Comparison of ENCODE assay signal across 8 cellular contexts in genomic region chr6:75208564-75209431, GRCh38. TPM values are rescaled to one million over a fixed set of nuclear protein-coding genes. Genes with fewer than 3 reads are reported as not detected.
A peak's percentile ranks its signal among the peaks of the same experiment; 100 is the strongest.
DNase-seq lines count a peak whose midpoint lies in the region; ATAC-seq, FAIRE-seq and TF ChIP-seq lines count a peak whose summit lies in the region.

No MANE protein-coding gene starts in this region.

- H3K9ac ChIP-seq in Loucy (ENCODE audit: low read depth, low read length, poor library complexity, severe bottlenecking), result no peak overlapping the region

- TF ChIP-seq CTCF in GM06990 (IDR thresholded peaks at IDR 0.05; ENCODE audit: insufficient read depth, low read length, poor library complexity, severe bottlenecking) (peak; percentile 91), Loucy (conservative IDR thresholded peaks at IDR 0.05; ENCODE audit: low read length) (peak; percentile 91), progenitor cell of endocrine pancreas (IDR thresholded peaks at IDR 0.05; ENCODE audit: unreplicated experiment) (peak; percentile 94)

- CTCF ChIA-PET in activated naive CD4-positive, alpha-beta T cell treated with anti-CD3 and anti-CD28 coated beads, Interleukin-2, amount 10 ng/mL, durations not matched to agents 7 days and 5 days (lab: Charles Lee), result interaction anchor here (0.6 to 6.7 kb wide), 21 partner anchors 8 to 1535 kb away, joined by 3 to 42 read pairs (median 4); no protein-coding TSS in a partner anchor

- H3K27me3 Mint-ChIP-seq in activated naive CD4-positive, alpha-beta T cell treated with anti-CD3 and anti-CD28 coated beads, Interleukin-2, amount 10 ng/mL, durations not matched to agents 7 days and 5 days, result peaks cover 73% of the 10 kb centered on the region
- H3K27me3 Mint-ChIP-seq in progenitor cell of endocrine pancreas, result peaks cover 54% of the 10 kb centered on the region

- H3K27me3 ChIP-seq in GM06990 (replicated peaks; ENCODE audit: control insufficient read depth, insufficient read depth, low read length) (peaks cover 3% of the 10 kb centered on the region), Loucy (ENCODE audit: insufficient read depth, low read length, poor library complexity, severe bottlenecking) (no peaks in the 10 kb centered on the region)

- no peaks in the 10 kb centered on the region for H3K9me2 ChIP-seq in Loucy (replicated peaks; ENCODE audit: low read depth, low read length)

- H3K9me3 Mint-ChIP-seq in activated naive CD4-positive, alpha-beta T cell treated with anti-CD3 and anti-CD28 coated beads, Interleukin-2, amount 10 ng/mL, durations not matched to agents 7 days and 5 days, result no peaks in the 10 kb centered on the region
- no peaks in the 10 kb centered on the region for H3K9me3 Mint-ChIP-seq in progenitor cell of endocrine pancreas (ENCODE audit: low read depth)

- no peak for FAIRE-seq in urothelium cell line (lab: Jason Lieb, UNC)

- peak; percentile 74 for ATAC-seq in Right ventricle myocardium inferior

- intact Hi-C loops in Right ventricle myocardium inferior (cut with DNase I), result loop anchor here (2.0 to 10.0 kb wide), 7 partner anchors 214 to 1470 kb away; no protein-coding TSS in a partner anchor

- H3K4me3 Mint-ChIP-seq in activated naive CD4-positive, alpha-beta T cell treated with anti-CD3 and anti-CD28 coated beads, Interleukin-2, amount 10 ng/mL, durations not matched to agents 7 days and 5 days, result peak overlapping the region; percentile 5
- H3K4me3 Mint-ChIP-seq in progenitor cell of endocrine pancreas (ENCODE audit: low read depth), result peak overlapping the region; percentile 30

- H3K4me1 ChIP-seq in Loucy (ENCODE audit: insufficient read depth, low read length, poor library complexity, severe bottlenecking), result peaks cover 11% of the 10 kb centered on the region

- no peaks in the 10 kb centered on the region for H4K20me1 ChIP-seq in Loucy (ENCODE audit: insufficient read depth, low read length, poor library complexity, severe bottlenecking)

- H3K36me3 ChIP-seq in GM06990 (ENCODE audit: control insufficient read depth, insufficient read depth, low read length), result no peaks in the 10 kb centered on the region
- no peaks in the 10 kb centered on the region for H3K36me3 ChIP-seq in Loucy (ENCODE audit: insufficient read depth, low read length)

- H3F3A ChIP-seq in Loucy (ENCODE audit: low read depth), result no peaks in the 10 kb centered on the region

- peak overlapping the region; percentile 70 for H2AFZ ChIP-seq in Loucy (ENCODE audit: low read length)

- H3K27ac Mint-ChIP-seq in activated naive CD4-positive, alpha-beta T cell treated with anti-CD3 and anti-CD28 coated beads, Interleukin-2, amount 10 ng/mL, durations not matched to agents 7 days and 5 days, result peak overlapping the region; percentile 64
- H3K27ac Mint-ChIP-seq in progenitor cell of endocrine pancreas, result peak overlapping the region; percentile 87

- no peaks in the 10 kb centered on the region for H3K9me3 ChIP-seq in Loucy (ENCODE audit: insufficient read depth, low read depth, low read length)

- H3K4me3 ChIP-seq in GM06990 (replicated peaks; ENCODE audit: low read depth, low read length), result no peak overlapping the region
- peak overlapping the region; percentile 60 for H3K4me3 ChIP-seq in Loucy (ENCODE audit: low read length, poor library complexity, severe bottlenecking)

- H3K36me3 Mint-ChIP-seq in activated naive CD4-positive, alpha-beta T cell treated with anti-CD3 and anti-CD28 coated beads, Interleukin-2, amount 10 ng/mL, durations not matched to agents 7 days and 5 days, result peaks cover 2% of the 10 kb centered on the region
- no peaks in the 10 kb centered on the region for H3K36me3 Mint-ChIP-seq in progenitor cell of endocrine pancreas (ENCODE audit: insufficient read depth)

- H3K4me2 ChIP-seq in Loucy (ENCODE audit: low read depth, low read length, poor library complexity, severe bottlenecking), result peak overlapping the region; percentile 65

- no peaks in the 10 kb centered on the region for H3K79me2 ChIP-seq in Loucy (ENCODE audit: insufficient read depth, low read length)

- peaks cover 50% of the 10 kb centered on the region for H3K4me1 Mint-ChIP-seq in activated naive CD4-positive, alpha-beta T cell treated with anti-CD3 and anti-CD28 coated beads, Interleukin-2, amount 10 ng/mL, durations not matched to agents 7 days and 5 days
- peaks cover 46% of the 10 kb centered on the region for H3K4me1 Mint-ChIP-seq in progenitor cell of endocrine pancreas (ENCODE audit: low read depth)

- peak; percentile 62 for DNase-seq in GM06990 (ENCODE audit: extremely low read depth, insufficient read length)
- peak; percentile 80 for DNase-seq in HCEC 1CT
- DNase-seq in SK-N-DZ (ENCODE audit: low spot score), result peak; percentile 73
- DNase-seq in activated naive CD4-positive, alpha-beta T cell treated with anti-CD3 and anti-CD28 coated beads, Interleukin-2, amount 10 ng/mL, durations not matched to agents 7 days and 5 days, result peak; percentile 88
- peak; percentile 92 for DNase-seq in Right ventricle myocardium inferior (ENCODE audit: missing footprints)
- peak; percentile 75 for DNase-seq in progenitor cell of endocrine pancreas (ENCODE audit: low spot score, unreplicated experiment)
- DNase-seq in urothelium cell line (ENCODE audit: low spot score), result peak; percentile 76

RNA-seq across cellular contexts. Expression of gene COL12A1, which starts 2.9 kb away (rescaled TPM):
- polyA plus RNA-seq in SK-N-DZ (2014; cell fraction: cytosol; rRNA removed), result 0.05 TPM in 1 of 2 replicates, not detected in the other
- 0.01 and 0.11 TPM in 2 replicates for polyA plus RNA-seq in SK-N-DZ (2014; cell fraction: nucleus; rRNA removed)
- 15.5 TPM for total RNA-seq in Right ventricle myocardium inferior
- total RNA-seq in progenitor cell of endocrine pancreas, result 2.0 and 3.8 TPM in 2 replicates

RNA-seq across cellular contexts. Expression of gene COX7A2, which starts 34.8 kb away (rescaled TPM):
- 4,889 and 5,791 TPM in 2 replicates for polyA plus RNA-seq in SK-N-DZ (2014; cell fraction: cytosol; rRNA removed)
- 1,566 and 3,018 TPM in 2 replicates for polyA plus RNA-seq in SK-N-DZ (2014; cell fraction: nucleus; rRNA removed)
- total RNA-seq in Right ventricle myocardium inferior, result 969 TPM
- 311 and 314 TPM in 2 replicates for total RNA-seq in progenitor cell of endocrine pancreas
